10 cellular contexts compared by ENCODE assay signal in genomic region chr15:60005352-60006202, GRCh38. TPM values are rescaled to one million over a fixed set of nuclear protein-coding genes. Genes with fewer than 3 reads are reported as not detected.
DNase-seq lines count a peak whose midpoint lies in the region; ATAC-seq, FAIRE-seq and TF ChIP-seq lines count a peak whose summit lies in the region.
"Had no signal": no experiment of that assay in that cellular context is flagged by ENCODE, and none has a peak within 500 bp of the region (broad histone marks: within the 10 kb centered on the region; RNA-seq: fewer than 3 reads in every experiment).

No MANE protein-coding gene starts in this region.

- H3K36me3 Mint-ChIP-seq in natural killer cell treated with Interleukin-12 subunit alpha and Interleukin-12 subunit beta and Interleukin-15 and Interleukin-18, amount 100 ng/mL, for 72 hours, result peaks cover 14% of the 10 kb centered on the region

- peak overlapping the region; percentile 70 to 84 for H3K27ac Mint-ChIP-seq in natural killer cell treated with Interleukin-12 subunit alpha and Interleukin-12 subunit beta and Interleukin-15 and Interleukin-18, amount 100 ng/mL, for 72 hours

- H3K4me3 ChIP-seq in GM08714 (ENCODE audit: low read length), result peak overlapping the region; percentile 65
- peak overlapping the region; percentile 33 for H3K4me3 ChIP-seq in KMS-11 (IDR thresholded peaks at IDR 0.05; ENCODE audit: insufficient read depth, low read depth, low read length)
- H3K4me3 ChIP-seq in colonic mucosa, result peak overlapping the region; percentile 42
- no peak overlapping the region for H3K4me3 ChIP-seq in Karpas-422 (ENCODE audit: low read length)

- intact Hi-C loops in colonic mucosa (cut with DNase I), result no loop called here

- peak overlapping the region; percentile 59 for H3K4me2 ChIP-seq in KMS-11
- H3K4me2 ChIP-seq in Karpas-422 (ENCODE audit: low read depth, low read length, poor library complexity, severe bottlenecking), result no peak overlapping the region

- TF ChIP-seq POLR2A in GM12892 (IDR thresholded peaks at IDR 0.05; ENCODE audit: low read depth, low read length), result no peak

- peaks cover 59 to 76% of the 10 kb centered on the region in 2 donors for H3K27me3 Mint-ChIP-seq in natural killer cell treated with Interleukin-12 subunit alpha and Interleukin-12 subunit beta and Interleukin-15 and Interleukin-18, amount 100 ng/mL, for 72 hours

- ATAC-seq in natural killer cell treated with Interleukin-12 subunit alpha and Interleukin-12 subunit beta and Interleukin-15 and Interleukin-18, amount 100 ng/mL, for 72 hours, result peak; percentile 26 to 44
- no peak for ATAC-seq in HG02938 (IDR thresholded peaks at IDR 0.05; ENCODE audit: unreplicated experiment)

- H3K9me3 ChIP-seq in colonic mucosa (no peaks in the 10 kb centered on the region), Karpas-422 (ENCODE audit: low read length) (no peaks in the 10 kb centered on the region)
- H3K9me3 ChIP-seq: neutrophil had no signal

- H3K27me3 ChIP-seq in KMS-11 (ENCODE audit: insufficient read depth, low read depth) (no peaks in the 10 kb centered on the region), colonic mucosa (peaks cover 97% of the 10 kb centered on the region), Karpas-422 (ENCODE audit: low read length) (no peaks in the 10 kb centered on the region)

- H3K9me3 Mint-ChIP-seq in natural killer cell treated with Interleukin-12 subunit alpha and Interleukin-12 subunit beta and Interleukin-15 and Interleukin-18, amount 100 ng/mL, for 72 hours, result no peaks in the 10 kb centered on the region

- TF ChIP-seq CTCF in KMS-11 (conservative IDR thresholded peaks at IDR 0.05; ENCODE audit: low read depth, low read length) (no peak), colonic mucosa (IDR thresholded peaks at IDR 0.05) (no peak)

- peaks cover 30 to 44% of the 10 kb centered on the region in 2 donors for H3K4me1 Mint-ChIP-seq in natural killer cell treated with Interleukin-12 subunit alpha and Interleukin-12 subunit beta and Interleukin-15 and Interleukin-18, amount 100 ng/mL, for 72 hours (ENCODE audit: low read depth in 2 of 2)

- H3K79me2 ChIP-seq in KMS-11 (ENCODE audit: insufficient read depth, low read depth), result no peaks in the 10 kb centered on the region
- no peaks in the 10 kb centered on the region for H3K79me2 ChIP-seq in Karpas-422 (ENCODE audit: low read length)

- peaks cover 15% of the 10 kb centered on the region for H3K4me1 ChIP-seq in KMS-11 (ENCODE audit: low read depth, poor library complexity, severe bottlenecking)
- H3K4me1 ChIP-seq in colonic mucosa, result peaks cover 25% of the 10 kb centered on the region
- no peaks in the 10 kb centered on the region for H3K4me1 ChIP-seq in Karpas-422 (ENCODE audit: low read length)

- FAIRE-seq in GM12892 (lab: Jason Lieb, UNC), result no peak

- H4K20me1 ChIP-seq in KMS-11 (ENCODE audit: insufficient read depth) (no peaks in the 10 kb centered on the region), Karpas-422 (ENCODE audit: insufficient read depth, low read depth, low read length) (no peaks in the 10 kb centered on the region)

- H3K27ac ChIP-seq in KMS-11 (peak overlapping the region; percentile 76), colonic mucosa (no peak overlapping the region), Karpas-422 (ENCODE audit: low read length) (no peak overlapping the region)
- H3K27ac ChIP-seq: neutrophil had no signal

- no peaks in the 10 kb centered on the region for H3K36me3 ChIP-seq in KMS-11 (ENCODE audit: insufficient read depth)
- no peaks in the 10 kb centered on the region for H3K36me3 ChIP-seq in colonic mucosa
- H3K36me3 ChIP-seq in Karpas-422 (ENCODE audit: insufficient read depth, low read length), result no peaks in the 10 kb centered on the region
- H3K36me3 ChIP-seq: neutrophil had no signal

- H3K9ac ChIP-seq in KMS-11 (peak overlapping the region; percentile 66; the same call in 1 of the 2 replicates), colonic mucosa (ENCODE audit: low read depth in 2 of 2, low read length in 2 of 2) (peak overlapping the region in 1 of 2 donors; percentile 58), Karpas-422 (ENCODE audit: low read length) (no peak overlapping the region)

- peak overlapping the region; percentile 93 for H3K4me3 Mint-ChIP-seq in natural killer cell treated with Interleukin-12 subunit alpha and Interleukin-12 subunit beta and Interleukin-15 and Interleukin-18, amount 100 ng/mL, for 72 hours

- H2AFZ ChIP-seq in KMS-11 (ENCODE audit: low read depth) (peak overlapping the region; percentile 96), Karpas-422 (ENCODE audit: low read length) (no peak overlapping the region)

- DNase-seq in colonic mucosa (no peak), Karpas-422 (no peak), SHP77 treated with DMSO at 0.1 percent for 48 hours (lab: John Stamatoyannopoulos, UW) (no peak), GM12892 (ENCODE audit: insufficient read length) (no peak)
- no peak for DNase-seq in natural killer cell treated with Interleukin-12 subunit alpha and Interleukin-12 subunit beta and Interleukin-15 and Interleukin-18, amount 100 ng/mL, for 72 hours (ENCODE audit: low spot score)

- no peaks in the 10 kb centered on the region for H3K9me2 ChIP-seq in Karpas-422 (replicated peaks; ENCODE audit: insufficient read depth, low read length)

RNA-seq across cellular contexts. Expression of gene FOXB1, which starts 1.5 kb away (rescaled TPM):
- total RNA-seq in colonic mucosa, result not detected
- under 1 TPM in 1 of 2 donors, not detected in 1; 0.10 TPM for total RNA-seq in natural killer cell treated with Interleukin-12 subunit alpha and Interleukin-12 subunit beta and Interleukin-15 and Interleukin-18, amount 100 ng/mL, for 72 hours
- not detected in 2 replicates for total RNA-seq in Karpas-422 (2014; rRNA removed; shearing (Covaris generic); ENCODE audit: low replicate concordance)
- not detected for polyA plus RNA-seq in GM12892 (2012; ENCODE audit: missing spikeins)
- total RNA-seq: LHCN-M2 had no signal
